In genomic region chr4:47373729-47374128, GRCh38 we compare ENCODE assay signal across 17 cellular contexts.
"Had no signal": no experiment of that assay in that cellular context is flagged by ENCODE, and none has a peak within 500 bp of the region (broad histone marks: within the 10 kb centered on the region; RNA-seq: fewer than 3 reads in every experiment).

No MANE protein-coding gene starts in this region.

- H3K4me3 ChIP-seq: adrenal gland had no signal

- H3K27me3 ChIP-seq: adrenal gland had no signal

- H3K4me1 ChIP-seq: adrenal gland had no signal

- H3K27ac ChIP-seq: adrenal gland, WERI-Rb-1 had no signal

- DNase-seq: activated CD4-positive, alpha-beta T cell treated with anti-CD3 and anti-CD28 coated beads for 36 hours; activated CD8-positive, alpha-beta memory T cell treated with anti-CD3 and anti-CD28 coated beads, Interleukin-2, amount 50 U/mL, for 4 hours; activated CD8-positive, alpha-beta T cell treated with anti-CD3 and anti-CD28 coated beads for 36 hours; activated naive CD4-positive, alpha-beta T cell treated with anti-CD3 and anti-CD28 coated beads, Interleukin-2, amount 50 U/mL, for 16 hours; activated naive CD8-positive, alpha-beta T cell treated with anti-CD3 and anti-CD28 coated beads, Interleukin-2, amount 10 ng/mL, durations not matched to agents 7 days and 5 days; activated T-cell treated with anti-CD3 and anti-CD28 coated beads, Interleukin-2, amount 50 U/mL, for 72 hours; adrenal gland; anterior cingulate cortex; NCI-H1105; NCI-H1436 treated with DMSO at 0.1 percent for 48 hours; NCI-H187; NCI-H2081; NCI-H524; SHP77 treated with DMSO at 0.1 percent for 48 hours; T-helper 2 cell; WERI-Rb-1 had no signal

- ATAC-seq: activated CD4-positive, alpha-beta T cell treated with anti-CD3 and anti-CD28 coated beads for 36 hours; activated CD8-positive, alpha-beta T cell treated with anti-CD3 and anti-CD28 coated beads for 36 hours; activated T-cell treated with anti-CD3 and anti-CD28 coated beads, Interleukin-2, amount 50 U/mL, for 72 hours; PC-3 had no signal
